In genomic region chr12:6273209-6273928, GRCh38 we compare ENCODE assay signal across 13 cellular contexts. TPM values are rescaled to one million over a fixed set of nuclear protein-coding genes. Genes with fewer than 3 reads are reported as not detected.
DNase-seq lines count a peak whose midpoint lies in the region; ATAC-seq, FAIRE-seq and TF ChIP-seq lines count a peak whose summit lies in the region.
"Had no signal": no experiment of that assay in that cellular context is flagged by ENCODE, and none has a peak within 500 bp of the region (broad histone marks: within the 10 kb centered on the region; RNA-seq: fewer than 3 reads in every experiment).

No MANE protein-coding gene starts in this region.

- no peaks in the 10 kb centered on the region for H3K79me2 ChIP-seq in GM12878 (ENCODE audit: control insufficient read depth, insufficient read depth, low read length)
- no peaks in the 10 kb centered on the region for H3K79me2 ChIP-seq in keratinocyte (ENCODE audit: control insufficient read depth, insufficient read depth, low read length)
- H3K79me2 ChIP-seq in OCI-LY7 (ENCODE audit: insufficient read depth, low read depth, low read length), result no peaks in the 10 kb centered on the region

- no peaks in the 10 kb centered on the region for H3K36me3 Mint-ChIP-seq in stimulated activated memory B cell treated with anti-CD40 and anti-IgM and Interleukin-4, amounts not matched to agents 10 μg/mL and 1 μg/mL and 100 μg/mL, for 72 hours
- H3K36me3 Mint-ChIP-seq: activated CD8-positive, alpha-beta memory T cell treated with anti-CD3 and anti-CD28 coated beads, Interleukin-2, amount 10 ng/mL, durations not matched to agents 7 days and 5 days had no signal

- TF ChIP-seq POLR2A in GM12878 (IDR thresholded peaks at IDR 0.05; ENCODE audit: low read depth, low read length), result no peak

- no peak overlapping the region for H3K9ac ChIP-seq in GM12878 (ENCODE audit: control insufficient read depth, insufficient read depth, low read length)
- H3K9ac ChIP-seq in keratinocyte (ENCODE audit: control insufficient read depth, extremely low read depth, insufficient read depth, low read length), result peak overlapping the region; percentile 95

- no peaks in the 10 kb centered on the region for H3K9me3 Mint-ChIP-seq in stimulated activated memory B cell treated with anti-CD40 and anti-IgM and Interleukin-4, amounts not matched to agents 10 μg/mL and 1 μg/mL and 100 μg/mL, for 72 hours

- H3K27me3 Mint-ChIP-seq in stimulated activated memory B cell treated with anti-CD40 and anti-IgM and Interleukin-4, amounts not matched to agents 10 μg/mL and 1 μg/mL and 100 μg/mL, for 72 hours, result peaks cover 49% of the 10 kb centered on the region

- 20% methylated on average over 11 of the region's 11 CpGs for WGBS in GM12878 (ENCODE audit: insufficient coverage, insufficient replicate concordance, low lambda C conversion rate, missing lambda C conversion rate)

- SMC1A ChIA-PET in GM12878 (lab: Charles Lee; ENCODE audit: uncharacterized antibody, unreplicated experiment), result interaction anchor here (0.7 to 5.5 kb wide), 10 partner anchors 11 to 107 kb away, joined by 3 to 47 read pairs (median 3); partner anchors contain the start of gene CD9

- DNase-seq in HT-29 (ENCODE audit: low spot score) (peak; percentile 44), GM12878 (ENCODE audit: low read depth, low spot score) (no peak), keratinocyte (ENCODE audit: low read depth, low spot score) (no peak), NCI-H2029 (lab: John Stamatoyannopoulos, UW) (no peak), sciatic nerve (ENCODE audit: low spot score) (no peak), OCI-LY7 (ENCODE audit: low spot score) (no peak)
- DNase-seq in NK-92 treated with Interleukin-12 subunit alpha and Interleukin-12 subunit beta, amount 100 ng/mL, for 24 hours (lab: John Stamatoyannopoulos, UW), result no peak
- DNase-seq: activated CD8-positive, alpha-beta memory T cell treated with anti-CD3 and anti-CD28 coated beads, Interleukin-2, amount 10 ng/mL, durations not matched to agents 7 days and 5 days; amniotic stem cell; NCI-H1092 treated with DMSO at 0.1 percent for 48 hours had no signal

- POLR2A ChIA-PET in GM12878 (lab: Charles Lee), result interaction anchor here (1.3 to 1.6 kb wide), 4 partner anchors 20 to 78 kb away, joined by 4 to 5 read pairs (median 4); partner anchors contain the start of gene CD9
- POLR2A ChIA-PET in OCI-LY7 (lab: Charles Lee), result interaction anchor here (0.6 kb wide), 1 partner anchor 1384 kb away, joined by 3 read pairs; no protein-coding TSS in a partner anchor

- H3K9me1 ChIP-seq in keratinocyte (ENCODE audit: control insufficient read depth, extremely low read depth, insufficient read depth, low read length), result no peaks in the 10 kb centered on the region

- H3K36me3 ChIP-seq in GM12878 (ENCODE audit: control insufficient read depth in 2 of 2, insufficient read depth in 2 of 2, low read length in 1 of 2) (no peaks in the 10 kb centered on the region), keratinocyte (ENCODE audit: control insufficient read depth in 2 of 2, extremely low read depth in 1 of 2, insufficient read depth in 2 of 2, low read length in 2 of 2) (no peaks in the 10 kb centered on the region), OCI-LY7 (ENCODE audit: insufficient read depth, low read length) (no peaks in the 10 kb centered on the region)

- no peak for TF ChIP-seq RAD21 in GM12878 (IDR thresholded peaks at IDR 0.05; ENCODE audit: insufficient read depth, low read depth, low read length)

- peaks cover 10% of the 10 kb centered on the region for H3K4me1 Mint-ChIP-seq in stimulated activated memory B cell treated with anti-CD40 and anti-IgM and Interleukin-4, amounts not matched to agents 10 μg/mL and 1 μg/mL and 100 μg/mL, for 72 hours

- H3K9me3 ChIP-seq in GM12878 (replicated peaks; ENCODE audit: control insufficient read depth, insufficient read depth, low read length) (no peaks in the 10 kb centered on the region), keratinocyte (ENCODE audit: control insufficient read depth, low read depth, low read length) (no peaks in the 10 kb centered on the region), OCI-LY7 (ENCODE audit: low read length) (no peaks in the 10 kb centered on the region)

- H3K27ac ChIP-seq in GM12878 (ENCODE audit: control insufficient read depth, insufficient read depth) (no peak overlapping the region), keratinocyte (ENCODE audit: control insufficient read depth, insufficient read depth, low read length) (peak overlapping the region; percentile 100), OCI-LY7 (ENCODE audit: low read depth, low read length, poor library complexity, severe bottlenecking) (no peak overlapping the region)

- peaks cover 20% of the 10 kb centered on the region for H3K4me1 ChIP-seq in GM12878 (ENCODE audit: control insufficient read depth, insufficient read depth, low read length)
- peaks cover 41% of the 10 kb centered on the region for H3K4me1 ChIP-seq in keratinocyte (ENCODE audit: control insufficient read depth, extremely low read depth, insufficient read depth, low read length)
- peaks cover 5% of the 10 kb centered on the region for H3K4me1 ChIP-seq in OCI-LY7 (ENCODE audit: insufficient read depth, low read length, poor library complexity, severe bottlenecking)

- intact Hi-C loops in GM12878 (cut with micrococcal nuclease; ENCODE audit: unreplicated experiment), result no loop called here
- intact Hi-C loops in sciatic nerve (cut with DNase I), result no loop called here
- intact Hi-C loops in OCI-LY7 (cut with micrococcal nuclease; ENCODE audit: unreplicated experiment), result no loop called here

- H3K27me3 ChIP-seq in GM12878 (replicated peaks in 1 of 2; ENCODE audit: control insufficient read depth in 2 of 2, insufficient read depth in 2 of 2, low read length in 1 of 2), result no peaks in the 10 kb centered on the region
- H3K27me3 ChIP-seq in keratinocyte (ENCODE audit: control insufficient read depth, extremely low read depth, insufficient read depth, low read length), result no peaks in the 10 kb centered on the region

- H3K27ac Mint-ChIP-seq in stimulated activated memory B cell treated with anti-CD40 and anti-IgM and Interleukin-4, amounts not matched to agents 10 μg/mL and 1 μg/mL and 100 μg/mL, for 72 hours, result peak overlapping the region; percentile 41
- H3K27ac Mint-ChIP-seq: activated CD8-positive, alpha-beta memory T cell treated with anti-CD3 and anti-CD28 coated beads, Interleukin-2, amount 10 ng/mL, durations not matched to agents 7 days and 5 days had no signal

- dilution Hi-C loops in keratinocyte (cut with MboI; ENCODE audit: extremely low pct_ligation_motif_present, low sequenced_read_pairs), result no loop called here

- H3K4me2 ChIP-seq in GM12878 (ENCODE audit: control insufficient read depth, insufficient read depth) (no peak overlapping the region), keratinocyte (ENCODE audit: control insufficient read depth, extremely low read depth, insufficient read depth, low read depth, low read length) (peak overlapping the region; percentile 45), OCI-LY7 (ENCODE audit: low read length) (no peak overlapping the region)

- H3K4me3 Mint-ChIP-seq in stimulated activated memory B cell treated with anti-CD40 and anti-IgM and Interleukin-4, amounts not matched to agents 10 μg/mL and 1 μg/mL and 100 μg/mL, for 72 hours, result no peak overlapping the region
- H3K4me3 Mint-ChIP-seq: activated CD8-positive, alpha-beta memory T cell treated with anti-CD3 and anti-CD28 coated beads, Interleukin-2, amount 10 ng/mL, durations not matched to agents 7 days and 5 days had no signal

- no peaks in the 10 kb centered on the region for H3K9me2 ChIP-seq in OCI-LY7 (ENCODE audit: insufficient read depth, low read length)

- no TSS peak for BruUV-seq in GM12878 (replicated peaks; lab: Mats Ljungman, UMichigan)
- BruUV-seq in OCI-LY7 (replicated peaks; lab: Mats Ljungman, UMichigan), result no TSS peak

- H4K20me1 ChIP-seq in GM12878 (ENCODE audit: control insufficient read depth, insufficient read depth), result no peaks in the 10 kb centered on the region
- no peaks in the 10 kb centered on the region for H4K20me1 ChIP-seq in keratinocyte (ENCODE audit: control insufficient read depth, extremely low read depth, insufficient read depth, low read length)
- H4K20me1 ChIP-seq in OCI-LY7 (ENCODE audit: insufficient read depth, low read length), result no peaks in the 10 kb centered on the region

- in situ Hi-C loops in GM12878 (cut with MboI), result no loop called here

- FAIRE-seq in GM12878 (lab: Jason Lieb, UNC) (no peak), keratinocyte (lab: Jason Lieb, UNC) (no peak)

- no peak overlapping the region for H3K4me3 ChIP-seq in GM12878
- no peak overlapping the region for H3K4me3 ChIP-seq in keratinocyte (ENCODE audit: control insufficient read depth in 2 of 3, extremely low read depth in 1 of 3, insufficient read depth in 2 of 3, low read depth in 1 of 3, low read length in 3 of 3)
- no peak overlapping the region for H3K4me3 ChIP-seq in OCI-LY7 (ENCODE audit: low read depth, low read length, poor library complexity, severe bottlenecking)

- TF ChIP-seq CTCF in GM12878 (IDR thresholded peaks at IDR 0.05 in 2 of 3, conservative IDR thresholded peaks at IDR 0.05 in 1 of 3; ENCODE audit: control insufficient read depth in 2 of 3, extremely low read depth in 1 of 3, insufficient read depth in 1 of 3, low read depth in 3 of 3, low read length in 3 of 3), result no peak
- peak in 2 of 3 experiments; percentile 47 to 50 for TF ChIP-seq CTCF in keratinocyte (optimal IDR thresholded peaks at IDR 0.05 in 1 of 3, IDR thresholded peaks at IDR 0.05 in 1 of 3, conservative IDR thresholded peaks at IDR 0.05 in 1 of 3; ENCODE audit: extremely low read depth in 1 of 3, insufficient read depth in 2 of 3, low read length in 3 of 3)
- no peak for TF ChIP-seq CTCF in OCI-LY7 (conservative IDR thresholded peaks at IDR 0.05; ENCODE audit: low read length)

- CTCF ChIA-PET in GM12878 (lab: Yijun Ruan, JAX), result interaction anchor here (0.7 to 10.1 kb wide), 4 partner anchors 26 to 106 kb away, joined by 3 to 401 read pairs (median 4); partner anchors contain the start of gene CD9
- CTCF ChIA-PET in OCI-LY7 (lab: Charles Lee; ENCODE audit: unreplicated experiment), result no interaction called here

- RAD21 ChIA-PET in GM12878 (lab: Charles Lee; ENCODE audit: unreplicated experiment), result interaction anchor here (1.3 to 9.8 kb wide), 2 partner anchors 73 to 106 kb away, joined by 4 to 304 read pairs; partner anchors contain the start of gene CD9

- ATAC-seq in GM12878, result no peak; the same call in 2 of the 3 replicates
- no peak for ATAC-seq in stimulated activated memory B cell treated with anti-CD40 and anti-IgM and Interleukin-4, amounts not matched to agents 10 μg/mL and 1 μg/mL and 100 μg/mL, for 72 hours
- ATAC-seq in sciatic nerve, result no peak
- ATAC-seq: activated CD8-positive, alpha-beta memory T cell treated with anti-CD3 and anti-CD28 coated beads, Interleukin-2, amount 10 ng/mL, durations not matched to agents 7 days and 5 days had no signal

- TF ChIP-seq EP300 in GM12878 (IDR thresholded peaks at IDR 0.05; ENCODE audit: borderline replicate concordance in 1 of 2, control insufficient read depth in 1 of 2, low read depth in 2 of 2, low read length in 2 of 2), result no peak

- H2AFZ ChIP-seq in GM12878 (ENCODE audit: control insufficient read depth, low read depth, low read length) (no peak overlapping the region), keratinocyte (ENCODE audit: control insufficient read depth, low read length) (peak overlapping the region; percentile 58), OCI-LY7 (ENCODE audit: low read length) (no peak overlapping the region)

RNA-seq across cellular contexts. Expression of gene PLEKHG6, which starts 37.1 kb away (rescaled TPM):
- total RNA-seq in HT-29 (2014; rRNA removed; shearing (Covaris generic)), result 90.1 and 94.8 TPM in 2 replicates
- 2.3 and 2.8 TPM in 2 replicates for total RNA-seq in GM12878 (2013; cell fraction: nucleolus; rRNA removed)
- 1.0 and 1.4 TPM in 2 replicates for total RNA-seq in GM12878 (2014; rRNA removed)
- 0.60 and 0.72 TPM in 2 replicates for total RNA-seq in GM12878 (2014; rRNA removed; fragmentation: Illumina TruSeq; extraction: Trizol)
- 0.90 and 1.5 TPM in 2 replicates for total RNA-seq in GM12878 (2021)
- polyA plus RNA-seq in GM12878 (2011; ENCODE audit: low read depth), result 0.33 TPM
- polyA plus RNA-seq in GM12878 (2011; rRNA removed), result 1.4 and 2.0 TPM in 2 replicates
- 4.7 and 9.6 TPM in 2 replicates for polyA plus RNA-seq in GM12878 (2011; cell fraction: cytosol; rRNA removed)
- 3.3 and 9.4 TPM in 2 replicates for polyA plus RNA-seq in GM12878 (2011; cell fraction: nucleus; rRNA removed)
- polyA plus RNA-seq in GM12878 (2012), result 1.6 and 2.4 TPM in 2 replicates
- polyA plus RNA-seq in GM12878 (2014; fragmentation: Illumina TruSeq; extraction: Trizol), result 0.10 and 0.62 TPM in 2 replicates
- polyA plus RNA-seq in GM12878 (2014; fragmentation: Nextera tagmentation; extraction: Ambion mirVana), result under 1 TPM; 0.10 to 0.20 TPM
- 1.6 and 4.0 TPM in 2 replicates for polyA plus RNA-seq in GM12878 (2014; rRNA removed)
- polyA plus RNA-seq in GM12878 (2016; fragmentation: Nextera tagmentation; extraction: Ambion mirVana), result 1 to 10 TPM; 1.4 to 2.3 TPM
- 1.7 and 9.9 TPM in 2 replicates for polyA minus RNA-seq in GM12878 (2011; rRNA and poly(A)+ RNA removed)
- 2.7 and 6.9 TPM in 2 replicates for polyA minus RNA-seq in GM12878 (2011; cell fraction: cytosol; rRNA and poly(A)+ RNA removed)
- polyA minus RNA-seq in GM12878 (2011; cell fraction: nucleus; rRNA and poly(A)+ RNA removed), result 0.60 and 6.0 TPM in 2 replicates
- polyA plus RNA-seq in keratinocyte, result 0.74 to 1.9 TPM (median 0.81 TPM) in 3 replicates
- 2.2 TPM for polyA plus RNA-seq in keratinocyte (2011; ENCODE audit: low read depth)
- 1.8 and 3.2 TPM in 2 replicates for polyA plus RNA-seq in keratinocyte (2011; cell fraction: cytosol; rRNA removed)
- polyA plus RNA-seq in keratinocyte (2011; cell fraction: nucleus; rRNA removed), result 3.3 and 9.0 TPM in 2 replicates
- 1.7 and 9.6 TPM in 2 replicates for polyA plus RNA-seq in keratinocyte (2012; ENCODE audit: low replicate concordance)
- polyA minus RNA-seq in keratinocyte, result 1.2 to 5.2 TPM (median 4.6 TPM) in 3 replicates
- 5.6 TPM for polyA minus RNA-seq in keratinocyte (2011; cell fraction: cytosol; rRNA and poly(A)+ RNA removed)
- 1.5 and 2.1 TPM in 2 replicates for polyA minus RNA-seq in keratinocyte (2011; cell fraction: nucleus; rRNA and poly(A)+ RNA removed)
- total RNA-seq in sciatic nerve, result 5.2 TPM
- total RNA-seq in OCI-LY7 (2014; rRNA removed; shearing (Covaris generic)), result not detected in 2 replicates
- not detected in 2 replicates for total RNA-seq in OCI-LY7 (2022)
- total RNA-seq: activated CD8-positive, alpha-beta memory T cell treated with anti-CD3 and anti-CD28 coated beads, Interleukin-2, amount 10 ng/mL, durations not matched to agents 7 days and 5 days; pulmonary artery endothelial cell; T-helper 1 cell treated with Interleukin-12 subunit alpha and Interleukin-12 subunit beta and Interleukin-4 antibody, amounts not matched to agents 30 ng/mL and 1 ng/mL, for 36 hours had no signal

Comparison
In these comparisons a context has a peak if more than half of its experiments do, and no peak if none do; other contexts are left out.
1. CTCF ChIP-seq: peak in keratinocyte (2 of 3); none in GM12878 (0 of 3) and OCI-LY7 (single experiment).
2. RNA of gene PLEKHG6, which starts 37.1 kb away (total RNA-seq): 90.1 to 94.8 TPM in HT-29; 5.2 TPM in sciatic nerve (single experiment), 0.60 to 2.8 TPM in GM12878 and not detected in OCI-LY7; every median in the first group is over 10 times any median in the second.